Comparison of ENCODE assay signal across 17 cellular contexts in genomic region chr6:153412519-153412918, GRCh38.
DNase-seq lines count a peak whose midpoint lies in the region; ATAC-seq and TF ChIP-seq lines count a peak whose summit lies in the region.
"Had no signal": no experiment of that assay in that cellular context is flagged by ENCODE, and none has a peak within 500 bp of the region (broad histone marks: within the 10 kb centered on the region; RNA-seq: fewer than 3 reads in every experiment).

No MANE protein-coding gene starts in this region.

- DNase-seq in LNCaP clone FGC (ENCODE audit: low read depth), result peak; percentile 17
- DNase-seq in PC-3, result peak; percentile 35
- DNase-seq in OCI-LY7 (ENCODE audit: low spot score), result no peak
- no peak for DNase-seq in NCI-H1694 (lab: John Stamatoyannopoulos, UW)
- no peak for DNase-seq in NCI-H187 (lab: John Stamatoyannopoulos, UW)
- DNase-seq: AML-193; Caco-2; Calu3; CD4-positive, alpha-beta T cell; CD8-positive, alpha-beta T cell; DMS79 treated with DMSO at 0.1 percent for 48 hours; GF-D8 had no signal

- intact Hi-C loops in PC-3 (cut with micrococcal nuclease), result no loop called here
- intact Hi-C loops in OCI-LY7 (cut with micrococcal nuclease; ENCODE audit: unreplicated experiment), result no loop called here

- H3K27me3 ChIP-seq in PC-3 (ENCODE audit: low read length), result no peaks in the 10 kb centered on the region
- H3K27me3 ChIP-seq: BLaER1 treated with 17β-estradiol and CSF1 and Interleukin-3, amounts not matched to agents 10 nM and 100 nM had no signal

- H2AFZ ChIP-seq in PC-3 (ENCODE audit: low read length), result no peak overlapping the region
- H2AFZ ChIP-seq in OCI-LY7 (ENCODE audit: low read length), result no peak overlapping the region

- H3K9me2 ChIP-seq in PC-3 (replicated peaks; ENCODE audit: low read length), result no peaks in the 10 kb centered on the region
- H3K9me2 ChIP-seq in OCI-LY7 (ENCODE audit: insufficient read depth, low read length), result no peaks in the 10 kb centered on the region

- POLR2A ChIA-PET in HEK293 (lab: Yijun Ruan, JAX) (no interaction called here), PC-3 (lab: Charles Lee; ENCODE audit: unreplicated experiment) (no interaction called here), OCI-LY7 (lab: Charles Lee) (no interaction called here)

- H3K9ac ChIP-seq in PC-3 (ENCODE audit: low read length), result no peak overlapping the region
- H3K9ac ChIP-seq: BLaER1 treated with 17β-estradiol and CSF1 and Interleukin-3, amounts not matched to agents 10 nM and 100 nM had no signal

- H3K4me1 ChIP-seq in HEK293 (ENCODE audit: control insufficient read depth, insufficient read depth, low read length) (no peaks in the 10 kb centered on the region), PC-3 (ENCODE audit: insufficient read depth, low read length) (no peaks in the 10 kb centered on the region), OCI-LY7 (ENCODE audit: insufficient read depth, low read length, poor library complexity, severe bottlenecking) (no peaks in the 10 kb centered on the region)
- H3K4me1 ChIP-seq: A549; BLaER1 treated with 17β-estradiol and CSF1 and Interleukin-3, amounts not matched to agents 10 nM and 100 nM; Caco-2 had no signal

- H3K4me3 ChIP-seq in HEK293 (ENCODE audit: low read depth, low read length) (no peak overlapping the region), LNCaP clone FGC (ENCODE audit: low read depth, low read length) (no peak overlapping the region), PC-3 (ENCODE audit: low read length) (no peak overlapping the region), OCI-LY7 (ENCODE audit: low read depth, low read length, poor library complexity, severe bottlenecking) (no peak overlapping the region)
- H3K4me3 ChIP-seq: A549; BLaER1 treated with 17β-estradiol and CSF1 and Interleukin-3, amounts not matched to agents 10 nM and 100 nM had no signal

- H3K79me2 ChIP-seq in PC-3 (ENCODE audit: low read length) (no peaks in the 10 kb centered on the region), OCI-LY7 (ENCODE audit: insufficient read depth, low read depth, low read length) (no peaks in the 10 kb centered on the region)

- H3K4me2 ChIP-seq in PC-3 (ENCODE audit: low read length) (no peak overlapping the region), OCI-LY7 (ENCODE audit: low read length) (no peak overlapping the region)
- H3K4me2 ChIP-seq: A549; BLaER1 treated with 17β-estradiol and CSF1 and Interleukin-3, amounts not matched to agents 10 nM and 100 nM had no signal

- H3K36me3 ChIP-seq in HEK293 (ENCODE audit: control insufficient read depth in 2 of 2, insufficient read depth in 1 of 2, low read length in 2 of 2) (no peaks in the 10 kb centered on the region), PC-3 (ENCODE audit: low read depth, low read length) (no peaks in the 10 kb centered on the region), OCI-LY7 (ENCODE audit: insufficient read depth, low read length) (no peaks in the 10 kb centered on the region)
- H3K36me3 ChIP-seq: BLaER1 treated with 17β-estradiol and CSF1 and Interleukin-3, amounts not matched to agents 10 nM and 100 nM had no signal

- CTCF ChIA-PET in HEK293 (lab: Yijun Ruan, JAX) (no interaction called here), PC-3 (lab: Charles Lee) (no interaction called here), OCI-LY7 (lab: Charles Lee; ENCODE audit: unreplicated experiment) (no interaction called here)

- no peaks in the 10 kb centered on the region for H3K9me3 ChIP-seq in HEK293 (ENCODE audit: control insufficient read depth, insufficient read depth, low read depth, low read length)
- no peaks in the 10 kb centered on the region for H3K9me3 ChIP-seq in PC-3 (ENCODE audit: low read length)
- H3K9me3 ChIP-seq in OCI-LY7 (ENCODE audit: low read length), result 0 out of 2 replicates have a peak, but pooled peaks cover 4% of the 10 kb centered on the region
- H3K9me3 ChIP-seq: A549, Caco-2 had no signal

- TF ChIP-seq CTCF in HEK293 (tag by site-specific recombination; IDR thresholded peaks at IDR 0.05), result no peak
- no peak for TF ChIP-seq CTCF in LNCaP clone FGC (IDR thresholded peaks at IDR 0.05; ENCODE audit: control insufficient read depth, extremely low read depth, insufficient read depth)
- TF ChIP-seq CTCF in PC-3 (conservative IDR thresholded peaks at IDR 0.05; ENCODE audit: low read depth, low read length), result no peak
- no peak for TF ChIP-seq CTCF in OCI-LY7 (conservative IDR thresholded peaks at IDR 0.05; ENCODE audit: low read length)

- H3K27ac ChIP-seq in HEK293 (ENCODE audit: extremely low read depth, low read depth, low read length) (no peak overlapping the region), PC-3 (ENCODE audit: low read length) (no peak overlapping the region), OCI-LY7 (ENCODE audit: low read depth, low read length, poor library complexity, severe bottlenecking) (no peak overlapping the region)
- H3K27ac ChIP-seq: 22Rv1; A549; BLaER1 treated with 17β-estradiol and CSF1 and Interleukin-3, amounts not matched to agents 10 nM and 100 nM; C4-2B had no signal

- H4K20me1 ChIP-seq in PC-3 (ENCODE audit: low read length) (no peaks in the 10 kb centered on the region), OCI-LY7 (ENCODE audit: insufficient read depth, low read length) (no peaks in the 10 kb centered on the region)
- H4K20me1 ChIP-seq: BLaER1 treated with 17β-estradiol and CSF1 and Interleukin-3, amounts not matched to agents 10 nM and 100 nM had no signal

- ATAC-seq in PC-3, result no peak
- ATAC-seq: A549; CD8-positive, alpha-beta T cell had no signal

- BruUV-seq in PC-3 (replicated peaks; lab: Mats Ljungman, UMichigan) (no TSS peak), OCI-LY7 (replicated peaks; lab: Mats Ljungman, UMichigan) (no TSS peak)

- no peaks in the 10 kb centered on the region for H3F3A ChIP-seq in PC-3 (ENCODE audit: low read length, unreplicated experiment)

TF ChIP-seq in HEK293, 187 proteins besides CTCF, POLR2A, EP300 and RAD21:
- TF ChIP-seq ZNF510 (tag by site-specific recombination; IDR thresholded peaks at IDR 0.05; ENCODE audit: insufficient replicate concordance), result no peak
- no peak for TF ChIP-seq SALL2 (tag by site-specific recombination; IDR thresholded peaks at IDR 0.05; ENCODE audit: borderline replicate concordance)
- no peak for TF ChIP-seq ZNF266 (tag by site-specific recombination; IDR thresholded peaks at IDR 0.05; ENCODE audit: low read depth)
- peak; percentile 93 for TF ChIP-seq SETDB1 (IDR thresholded peaks at IDR 0.05; ENCODE audit: insufficient read length, low read length)
- no peak for TF ChIP-seq ZFP3 (tag by site-specific recombination; IDR thresholded peaks at IDR 0.05; ENCODE audit: low read depth)
TF ChIP-seq in HEK293: peak in this region for 1.

Comparison
In these comparisons a context has a peak if more than half of its experiments do, and no peak if none do; other contexts are left out.
1. DNase-seq: peak in LNCaP clone FGC (single experiment) and PC-3 (single experiment); none in OCI-LY7 (single experiment), NCI-H1694 (single experiment) and NCI-H187 (0 of 2).